Comparison of ENCODE assay signal across 13 cellular contexts in the genomic region with DNA sequence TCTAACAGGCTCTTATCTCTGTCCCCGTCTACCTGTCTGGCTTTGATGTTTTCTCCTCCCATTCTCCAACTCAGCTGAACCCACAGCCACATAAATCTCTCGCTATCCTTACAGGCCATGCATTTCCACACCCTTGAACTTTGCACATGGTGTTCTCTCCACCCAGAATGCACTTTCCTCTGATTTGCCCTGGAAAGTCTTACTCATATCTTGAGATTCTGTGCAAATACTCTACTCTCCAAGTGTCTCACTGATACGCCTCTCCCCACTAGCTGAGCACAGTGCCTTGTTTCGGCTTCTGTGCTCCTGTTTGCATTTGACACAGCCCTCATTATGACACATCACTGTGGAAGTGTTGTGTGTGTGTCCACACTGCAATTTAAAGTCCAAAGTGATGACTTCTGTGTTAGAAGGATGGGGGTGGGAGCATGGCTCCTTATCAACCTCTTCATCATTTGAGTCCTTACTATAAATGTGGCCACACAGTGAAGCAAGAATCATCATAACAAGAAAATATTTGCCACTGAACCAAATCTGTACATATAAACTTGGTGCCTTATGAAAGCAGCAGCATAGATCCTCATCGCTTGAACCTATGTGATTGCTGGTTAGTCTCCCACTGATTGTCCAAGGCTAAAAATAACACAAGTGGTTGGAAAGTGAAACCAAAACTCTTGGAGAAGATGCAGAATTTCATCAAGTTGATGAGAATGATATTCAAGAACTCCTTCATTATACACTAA. TPM values are rescaled to one million over a fixed set of nuclear protein-coding genes. Genes with fewer than 3 reads are reported as not detected.
DNase-seq lines count a peak whose midpoint lies in the region; ATAC-seq and TF ChIP-seq lines count a peak whose summit lies in the region.
"Had no signal": no experiment of that assay in that cellular context is flagged by ENCODE, and none has a peak within 500 bp of the region (broad histone marks: within the 10 kb centered on the region; RNA-seq: fewer than 3 reads in every experiment).

No MANE protein-coding gene starts in this region.

- CTCF ChIA-PET in RWPE1 (lab: Yijun Ruan, JAX): interaction anchor here (0.5 kb wide), 1 partner anchor 365 kb away, joined by 3 read pairs; no protein-coding TSS in a partner anchor

- no peak for TF ChIP-seq CTCF in fibroblast of mammary gland (conservative IDR thresholded peaks at IDR 0.05; ENCODE audit: control insufficient read depth, insufficient read depth, low read depth, low read length)
- no peak for TF ChIP-seq CTCF in RWPE1 (conservative IDR thresholded peaks at IDR 0.05; ENCODE audit: low read depth)

- H3K27ac ChIP-seq in RWPE1: no peak overlapping the region

- H3K4me3 ChIP-seq in fibroblast of mammary gland (ENCODE audit: control insufficient read depth, low read depth, low read length): no peak overlapping the region

- POLR2A ChIA-PET in RWPE1 (lab: Yijun Ruan, JAX; ENCODE audit: low non-redundant PET): no interaction called here

- intact Hi-C loops in left cardiac atrium (cut with DNase I): loop anchor here in 1 of 2 donors (10.0 kb wide), 1 partner anchor 163 kb away; no protein-coding TSS in a partner anchor
- intact Hi-C loops in Right ventricle myocardium superior (cut with DNase I): no loop called here

- ATAC-seq in left cardiac atrium: peak; percentile 16 to 70
- ATAC-seq in Right ventricle myocardium superior (ENCODE audit: poor library complexity): no peak

- DNase-seq in left cardiac atrium: no peak
- no peak for DNase-seq in Right ventricle myocardium superior
- DNase-seq in RPMI7951 (ENCODE audit: low read depth): peak; percentile 51
- peak; percentile 63 for DNase-seq in fibroblast of mammary gland (ENCODE audit: low read depth)
- peak; percentile 38 for DNase-seq in stromal cell of bone marrow (ENCODE audit: low read depth)
- DNase-seq in RWPE1 (ENCODE audit: low spot score): no peak
- no peak for DNase-seq in NCI-H1694 treated with DMSO at 0.1 percent for 48 hours (lab: John Stamatoyannopoulos, UW)
- DNase-seq in NCI-H1105 treated with DMSO at 0.1 percent for 48 hours (lab: John Stamatoyannopoulos, UW): no peak
- DNase-seq: activated effector memory CD4-positive, alpha-beta T cell treated with Interleukin-2 at 50 U/mL for 16 hours; CD8-positive, alpha-beta memory T cell; NCI-H1092; NCI-H82 had no signal

RNA-seq across cellular contexts. Expression of gene PRELID3B, which starts 5.5 kb away (rescaled TPM):
- total RNA-seq in left cardiac atrium (10 to 100 TPM; 39.9 to 58.4 TPM), Right ventricle myocardium superior (37.6 TPM)
- 142 and 168 TPM in 2 replicates for total RNA-seq in RPMI7951 (2014; rRNA removed; shearing (Covaris generic))

RNA-seq across cellular contexts. Expression of gene ATP5F1E, which starts 16.0 kb away (rescaled TPM):
- total RNA-seq in left cardiac atrium (100 to 1,000 TPM; 122 to 125 TPM), Right ventricle myocardium superior (143 TPM)
- 124 and 138 TPM in 2 replicates for total RNA-seq in RPMI7951 (2014; rRNA removed; shearing (Covaris generic))

RNA-seq across cellular contexts. Expression of gene TUBB1, which starts 28.9 kb away (rescaled TPM):
- total RNA-seq in left cardiac atrium (under 1 TPM; 0.15 to 0.37 TPM), Right ventricle myocardium superior (0.22 TPM)
- 0.12 and 0.20 TPM in 2 replicates for total RNA-seq in RPMI7951 (2014; rRNA removed; shearing (Covaris generic))
- total RNA-seq: CD8-positive, alpha-beta memory T cell; T-helper 2 cell treated with Interferon-gamma antibody and Interleukin-4, amounts not matched to agents 100 ng/mL and 5 ng/mL, for 36 hours had no signal

RNA-seq across cellular contexts. Expression of gene CTSZ, which starts 41.1 kb away (rescaled TPM):
- total RNA-seq in left cardiac atrium (100 to 1,000 TPM; 166 to 174 TPM), Right ventricle myocardium superior (133 TPM)
- 385 and 586 TPM in 2 replicates for total RNA-seq in RPMI7951 (2014; rRNA removed; shearing (Covaris generic))

Comparison
In these comparisons a context has a peak if more than half of its experiments do, and no peak if none do; other contexts are left out.
1. DNase-seq: peak in RPMI7951 (single experiment), fibroblast of mammary gland (single experiment) and stromal cell of bone marrow (single experiment); none in left cardiac atrium (single experiment), Right ventricle myocardium superior (single experiment), RWPE1 (single experiment), NCI-H1694 treated with DMSO at 0.1 percent for 48 hours (single experiment) and NCI-H1105 treated with DMSO at 0.1 percent for 48 hours (single experiment).